ENCODE assay signal across 26 cellular contexts in the genomic region with DNA sequence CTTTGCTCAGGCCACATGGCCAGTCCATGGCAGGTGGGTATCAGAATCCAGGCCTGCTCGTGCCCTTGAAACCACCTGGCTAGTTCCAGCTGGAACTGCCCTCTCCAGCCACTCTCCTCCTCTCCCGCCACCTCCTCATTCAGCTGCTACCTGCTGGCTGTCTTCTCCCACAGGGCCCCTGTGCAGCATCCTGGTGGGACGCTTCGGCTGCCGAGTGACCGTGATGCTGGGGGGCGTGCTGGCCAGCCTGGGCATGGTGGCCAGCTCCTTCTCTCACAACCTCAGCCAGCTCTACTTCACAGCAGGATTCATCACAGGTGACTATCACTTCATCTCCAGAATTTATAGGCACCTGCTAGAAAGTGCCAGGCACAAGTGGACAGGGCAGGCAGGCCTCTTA.
"Had no signal": no experiment of that assay in that cellular context is flagged by ENCODE, and none has a peak within 500 bp of the region (broad histone marks: within the 10 kb centered on the region; RNA-seq: fewer than 3 reads in every experiment).

No MANE protein-coding gene starts in this region.

- H3K36me3 ChIP-seq: breast epithelium, uterus had no signal

- DNase-seq: activated CD4-positive, alpha-beta T cell treated with anti-CD3 and anti-CD28 coated beads for 4 hours; activated CD4-positive, alpha-beta T cell treated with anti-CD3 and anti-CD28 coated beads, Interleukin-2, amount 50 U/mL, for 4 hours; activated naive CD4-positive, alpha-beta T cell; activated T-cell treated with anti-CD3 and anti-CD28 coated beads for 4 hours; activated T-cell treated with anti-CD3 and anti-CD28 coated beads, Interleukin-2, amount 50 U/mL, for 72 hours; central memory CD4-positive, alpha-beta T cell; esophagus squamous epithelium; foreskin melanocyte; heart right ventricle; left lung; stimulated activated CD4-positive, alpha-beta T cell treated with anti-CD3 and anti-CD28 coated beads, Interleukin-2, amount 100 ng/mL, for 24 hours; stimulated activated naive CD8-positive, alpha-beta T cell treated with anti-CD3 and anti-CD28 coated beads, Interleukin-15, Interleukin-2, amounts not matched to agents 100 U/mL and 50 U/mL, for 24 hours; T-helper 9 cell; testis; transverse colon; uterus had no signal

- H3K9me3 ChIP-seq: breast epithelium, esophagus squamous epithelium, heart right ventricle, left lung, right atrium auricular region, testis, transverse colon, uterus had no signal

- FAIRE-seq: TTC549 had no signal

- ATAC-seq: activated naive CD4-positive, alpha-beta T cell treated with anti-CD3 and anti-CD28 coated beads, Interleukin-2, amount 50 U/mL, for 72 hours; activated T-cell treated with anti-CD3 and anti-CD28 coated beads, Interleukin-2, amount 50 U/mL, for 72 hours; heart right ventricle; left lung; stimulated activated naive CD8-positive, alpha-beta T cell treated with anti-CD3 and anti-CD28 coated beads, Interleukin-15, Interleukin-2, amounts not matched to agents 100 U/mL and 50 U/mL, for 24 hours had no signal

- H3K4me2 ChIP-seq: smooth muscle cell had no signal

- H3K27ac ChIP-seq: breast epithelium, epithelial cell of prostate, heart right ventricle, left lung, parathyroid adenoma, right atrium auricular region, testis, uterus, VCaP had no signal

- H3K79me2 ChIP-seq: parathyroid adenoma had no signal

- H3K4me1 ChIP-seq: parathyroid adenoma, testis, uterus had no signal

- H2AFZ ChIP-seq: parathyroid adenoma had no signal

- H3K9ac ChIP-seq: parathyroid adenoma had no signal

- H3K27ac Mint-ChIP-seq: activated T-cell treated with anti-CD3 and anti-CD28 coated beads, Interleukin-2, amount 50 U/mL, for 72 hours; nephron had no signal

- H3K9me3 Mint-ChIP-seq: activated naive CD4-positive, alpha-beta T cell treated with anti-CD3 and anti-CD28 coated beads, Interleukin-2, amount 50 U/mL, for 72 hours; activated T-cell treated with anti-CD3 and anti-CD28 coated beads, Interleukin-2, amount 50 U/mL, for 72 hours; nephron had no signal

- H3K4me3 ChIP-seq: breast epithelium, esophagus squamous epithelium, heart right ventricle, left lung, lung, right atrium auricular region, smooth muscle cell, testis, transverse colon, uterus had no signal

- H3K36me3 Mint-ChIP-seq: activated naive CD4-positive, alpha-beta T cell treated with anti-CD3 and anti-CD28 coated beads, Interleukin-2, amount 50 U/mL, for 72 hours had no signal

- H3K27me3 ChIP-seq: breast epithelium, esophagus squamous epithelium, heart right ventricle, left lung, right atrium auricular region, testis, transverse colon, uterus had no signal

- H3K4me3 Mint-ChIP-seq: activated T-cell treated with anti-CD3 and anti-CD28 coated beads, Interleukin-2, amount 50 U/mL, for 72 hours; nephron had no signal
